In the genomic region with DNA sequence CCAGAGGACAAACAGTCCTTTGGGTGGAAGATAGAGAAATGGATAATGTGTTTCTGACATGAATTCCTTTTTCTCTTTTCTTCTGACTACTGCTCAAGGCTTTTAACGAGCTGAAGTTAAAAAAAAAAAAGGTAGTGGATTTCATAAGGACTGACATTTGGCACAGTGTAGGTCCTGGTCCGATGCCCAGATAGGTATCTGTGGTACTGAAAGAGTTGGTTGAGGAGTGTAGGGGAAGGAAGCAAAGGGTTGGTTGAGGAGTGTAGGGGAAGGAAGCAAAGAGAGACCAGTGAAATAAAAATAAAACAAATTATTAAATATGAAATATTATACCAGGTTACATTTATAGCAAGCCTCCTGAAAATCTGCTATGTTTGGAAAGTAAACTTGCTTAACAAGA, we compare ENCODE assay signal across 11 cellular contexts. TPM values are rescaled to one million over a fixed set of nuclear protein-coding genes. Genes with fewer than 3 reads are reported as not detected.
DNase-seq lines count a peak whose midpoint lies in the region; ATAC-seq and TF ChIP-seq lines count a peak whose summit lies in the region.
"Had no signal": no experiment of that assay in that cellular context is flagged by ENCODE, and none has a peak within 500 bp of the region (broad histone marks: within the 10 kb centered on the region; RNA-seq: fewer than 3 reads in every experiment).

No MANE protein-coding gene starts in this region.

- H3K27ac Mint-ChIP-seq in Caco-2 (ENCODE audit: unreplicated experiment): peak overlapping the region; percentile 91
- H3K27ac Mint-ChIP-seq: activated CD4-positive, alpha-beta memory T cell treated with anti-CD3 and anti-CD28 coated beads for 36 hours had no signal

- no peak for TF ChIP-seq CTCF in Caco-2 (IDR thresholded peaks at IDR 0.05; ENCODE audit: insufficient read depth in 1 of 2, low read depth in 1 of 2, low read length in 1 of 2, severe bottlenecking in 1 of 2, unreplicated experiment in 1 of 2)

- peaks cover 58% of the 10 kb centered on the region for H3K36me3 Mint-ChIP-seq in Caco-2 (ENCODE audit: insufficient read depth, unreplicated experiment)
- H3K36me3 Mint-ChIP-seq: activated CD4-positive, alpha-beta memory T cell treated with anti-CD3 and anti-CD28 coated beads for 36 hours had no signal

- no peak for DNase-seq in Caco-2
- DNase-seq in amniotic epithelial cell (ENCODE audit: low read depth): peak; percentile 30
- peak; percentile 29 for DNase-seq in iris pigment epithelial cell (ENCODE audit: low read depth)
- DNase-seq in sciatic nerve (ENCODE audit: low spot score): no peak
- no peak for DNase-seq in NCI-H2029 (lab: John Stamatoyannopoulos, UW)
- no peak for DNase-seq in NCI-H1436 treated with DMSO at 0.1 percent for 48 hours (lab: John Stamatoyannopoulos, UW)
- no peak for DNase-seq in T-helper 1 cell
- no peak for DNase-seq in pons (ENCODE audit: low spot score)
- DNase-seq: activated CD4-positive, alpha-beta memory T cell treated with anti-CD3 and anti-CD28 coated beads for 36 hours; activated gamma-delta T cell treated with Interleukin-2 at 50 U/mL for 16 hours; DMS 273 treated with DMSO at 0.1 percent for 48 hours had no signal

- peaks cover 32% of the 10 kb centered on the region for H3K4me1 Mint-ChIP-seq in Caco-2 (ENCODE audit: low read depth, unreplicated experiment)

- H3K4me3 ChIP-seq in Caco-2 (ENCODE audit: low read depth, low read length): no peak overlapping the region

- no peaks in the 10 kb centered on the region for H3K27me3 ChIP-seq in Caco-2 (replicated peaks; ENCODE audit: control insufficient read depth, insufficient read depth, low read length)

- CTCF ChIA-PET in Caco-2 (lab: Charles Lee): no interaction called here

- peak; percentile 64 for ATAC-seq in sciatic nerve

- peaks cover 12% of the 10 kb centered on the region for H3K9me3 Mint-ChIP-seq in Caco-2 (ENCODE audit: unreplicated experiment)
- H3K9me3 Mint-ChIP-seq: activated CD4-positive, alpha-beta memory T cell treated with anti-CD3 and anti-CD28 coated beads for 36 hours had no signal

- POLR2A ChIA-PET in Caco-2 (lab: Charles Lee): interaction anchor here (1.0 kb wide), 1 partner anchor 10 kb away, joined by 3 read pairs; no protein-coding TSS in a partner anchor

- H3K4me1 ChIP-seq in Caco-2: peaks cover 59% of the 10 kb centered on the region

- BruUV-seq in Caco-2 (replicated peaks; lab: Mats Ljungman, UMichigan): no TSS peak

- H3K27me3 Mint-ChIP-seq in Caco-2 (ENCODE audit: insufficient read depth, unreplicated experiment): no peaks in the 10 kb centered on the region
- H3K27me3 Mint-ChIP-seq: activated CD4-positive, alpha-beta memory T cell treated with anti-CD3 and anti-CD28 coated beads for 36 hours had no signal

- H3K36me3 ChIP-seq in Caco-2 (ENCODE audit: control insufficient read depth, insufficient read depth, low read length): peaks cover 4% of the 10 kb centered on the region

- H3K4me3 Mint-ChIP-seq in Caco-2 (ENCODE audit: unreplicated experiment): peak overlapping the region; percentile 54
- H3K4me3 Mint-ChIP-seq: activated CD4-positive, alpha-beta memory T cell treated with anti-CD3 and anti-CD28 coated beads for 36 hours had no signal

- intact Hi-C loops in Caco-2 (cut with micrococcal nuclease; ENCODE audit: unreplicated experiment) (loop anchor here (1.0 kb wide), 1 partner anchor 10 kb away; no protein-coding TSS in a partner anchor), sciatic nerve (cut with DNase I) (no loop called here)

- no peaks in the 10 kb centered on the region for H3K9me3 ChIP-seq in Caco-2

RNA-seq across cellular contexts. Expression of gene UTRN, which starts 11.8 kb away (rescaled TPM):
- 216 and 233 TPM in 2 replicates for total RNA-seq in Caco-2 (2022)
- 594 TPM for total RNA-seq in sciatic nerve

Comparison
In these comparisons a context has a peak if more than half of its experiments do, and no peak if none do; other contexts are left out.
1. DNase-seq: peak in amniotic epithelial cell (single experiment) and iris pigment epithelial cell (single experiment); none in Caco-2 (0 of 2), sciatic nerve (single experiment), NCI-H2029 (single experiment), NCI-H1436 treated with DMSO at 0.1 percent for 48 hours (single experiment), T-helper 1 cell (0 of 5) and pons (single experiment).